In genomic region chr15:77115179-77115578, GRCh38 we compare ENCODE assay signal across 35 cellular contexts.
"Had no signal": no experiment of that assay in that cellular context is flagged by ENCODE, and none has a peak within 500 bp of the region (broad histone marks: within the 10 kb centered on the region; RNA-seq: fewer than 3 reads in every experiment).

No MANE protein-coding gene starts in this region.

- H3K4me3 ChIP-seq: ascending aorta, breast epithelium had no signal

- H3K36me3 Mint-ChIP-seq: activated CD8-positive, alpha-beta memory T cell treated with anti-CD3 and anti-CD28 coated beads, Interleukin-2, amount 10 ng/mL, durations not matched to agents 7 days and 5 days; activated naive CD4-positive, alpha-beta T cell treated with anti-CD3 and anti-CD28 coated beads, Interleukin-2, amount 10 ng/mL, durations not matched to agents 7 days and 5 days had no signal

- DNase-seq: activated CD4-positive, alpha-beta memory T cell treated with anti-CD3 and anti-CD28 coated beads, Interleukin-2, amount 10 ng/mL, durations not matched to agents 7 days and 5 days; activated CD4-positive, alpha-beta T cell treated with anti-CD3 and anti-CD28 coated beads for 1 hour; activated CD4-positive, alpha-beta T cell treated with anti-CD3 and anti-CD28 coated beads for 36 hours; activated CD4-positive, alpha-beta T cell treated with anti-CD3 and anti-CD28 coated beads for 48 hours; activated CD4-positive, alpha-beta T cell treated with anti-CD3 and anti-CD28 coated beads, Interleukin-2, amount 10 ng/mL, durations not matched to agents 7 days and 5 days; activated CD4-positive, alpha-beta T cell treated with anti-CD3 and anti-CD28 coated beads, Interleukin-2, amount 50 U/mL, for 48 hours; activated CD4-positive, CD25-positive, alpha-beta regulatory T cell; activated CD8-positive, alpha-beta memory T cell treated with anti-CD3 and anti-CD28 coated beads for 24 hours; activated CD8-positive, alpha-beta memory T cell treated with anti-CD3 and anti-CD28 coated beads, Interleukin-2, amount 10 ng/mL, durations not matched to agents 7 days and 5 days; activated CD8-positive, alpha-beta memory T cell treated with anti-CD3 and anti-CD28 coated beads, Interleukin-2, amount 50 U/mL, for 48 hours; activated CD8-positive, alpha-beta T cell treated with anti-CD3 and anti-CD28 coated beads, Interleukin-2, amount 10 ng/mL, durations not matched to agents 7 days and 5 days; activated effector memory CD4-positive, alpha-beta T cell treated with Interleukin-2 at 50 U/mL for 16 hours; activated gamma-delta T cell; activated naive CD4-positive, alpha-beta T cell treated with anti-CD3 and anti-CD28 coated beads, Interleukin-2, amount 10 ng/mL, durations not matched to agents 7 days and 5 days; activated naive CD4-positive, alpha-beta T cell treated with Interleukin-2 at 50 U/mL for 16 hours; activated T-cell treated with anti-CD3 and anti-CD28 coated beads, Interleukin-2, amount 50 U/mL, for 24 hours; activated T-cell treated with anti-CD3 and anti-CD28 coated beads, Interleukin-2, amount 50 U/mL, for 48 hours; amygdala; anterior cingulate cortex; brain microvascular endothelial cell; central memory CD4-positive, alpha-beta T cell; cerebellar nuclear complex; SW 1271; T-helper 1 cell; T-helper 2 cell; T-helper 9 cell had no signal

- H3K9me3 Mint-ChIP-seq: activated CD4-positive, alpha-beta memory T cell treated with anti-CD3 and anti-CD28 coated beads, Interleukin-2, amount 10 ng/mL, durations not matched to agents 7 days and 5 days; activated CD4-positive, alpha-beta T cell treated with anti-CD3 and anti-CD28 coated beads, Interleukin-2, amount 10 ng/mL, durations not matched to agents 7 days and 5 days; activated naive CD4-positive, alpha-beta T cell treated with anti-CD3 and anti-CD28 coated beads, Interleukin-2, amount 10 ng/mL, durations not matched to agents 7 days and 5 days; activated naive CD4-positive, alpha-beta T cell treated with anti-CD3 and anti-CD28 coated beads, Interleukin-2, amount 50 U/mL, for 24 hours; activated T-cell treated with anti-CD3 and anti-CD28 coated beads, Interleukin-2, amount 50 U/mL, for 24 hours; activated T-helper 2 cell treated with anti-CD3 and anti-CD28 coated beads, Interferon-gamma antibody, Interleukin-2, Interleukin-4, amounts not matched to agents 10 μg/mL and 5 μg/mL and 100 μg/mL, durations not matched to agents 14 hours and 24 hours and 36 hours; T-helper 1 cell treated with Interleukin-12 subunit alpha and Interleukin-12 subunit beta and Interleukin-4 antibody, amounts not matched to agents 30 μg/mL and 1 μg/mL, for 36 hours; T-helper 2 cell treated with Interferon-gamma antibody and Interleukin-4, amounts not matched to agents 5 μg/mL and 100 μg/mL, for 36 hours had no signal

- H3K27ac ChIP-seq: ascending aorta, brain microvascular endothelial cell, breast epithelium, VCaP had no signal

- H3K27me3 ChIP-seq: ascending aorta, brain microvascular endothelial cell, breast epithelium had no signal

- H3K9me3 ChIP-seq: ascending aorta, breast epithelium had no signal

- H3K4me3 Mint-ChIP-seq: activated CD4-positive, alpha-beta memory T cell treated with anti-CD3 and anti-CD28 coated beads, Interleukin-2, amount 10 ng/mL, durations not matched to agents 7 days and 5 days; activated CD4-positive, alpha-beta T cell treated with anti-CD3 and anti-CD28 coated beads for 36 hours; activated CD4-positive, alpha-beta T cell treated with anti-CD3 and anti-CD28 coated beads, Interleukin-2, amount 10 ng/mL, durations not matched to agents 7 days and 5 days; activated CD8-positive, alpha-beta memory T cell treated with anti-CD3 and anti-CD28 coated beads, Interleukin-2, amount 10 ng/mL, durations not matched to agents 7 days and 5 days; activated CD8-positive, alpha-beta T cell treated with anti-CD3 and anti-CD28 coated beads, Interleukin-2, amount 10 ng/mL, durations not matched to agents 7 days and 5 days; activated naive CD4-positive, alpha-beta T cell treated with anti-CD3 and anti-CD28 coated beads, Interleukin-2, amount 10 ng/mL, durations not matched to agents 7 days and 5 days; activated naive CD4-positive, alpha-beta T cell treated with anti-CD3 and anti-CD28 coated beads, Interleukin-2, amount 50 U/mL, for 24 hours; activated naive CD8-positive, alpha-beta T cell; activated T-cell treated with anti-CD3 and anti-CD28 coated beads, Interleukin-2, amount 50 U/mL, for 24 hours; T-helper 1 cell treated with Interleukin-12 subunit alpha and Interleukin-12 subunit beta and Interleukin-4 antibody, amounts not matched to agents 30 μg/mL and 1 μg/mL, for 36 hours; T-helper 2 cell treated with Interferon-gamma antibody and Interleukin-4, amounts not matched to agents 5 μg/mL and 100 μg/mL, for 36 hours had no signal

- H3K27ac Mint-ChIP-seq: activated CD4-positive, alpha-beta memory T cell treated with anti-CD3 and anti-CD28 coated beads, Interleukin-2, amount 10 ng/mL, durations not matched to agents 7 days and 5 days; activated CD4-positive, alpha-beta T cell treated with anti-CD3 and anti-CD28 coated beads for 36 hours; activated CD4-positive, alpha-beta T cell treated with anti-CD3 and anti-CD28 coated beads, Interleukin-2, amount 10 ng/mL, durations not matched to agents 7 days and 5 days; activated CD8-positive, alpha-beta memory T cell treated with anti-CD3 and anti-CD28 coated beads, Interleukin-2, amount 10 ng/mL, durations not matched to agents 7 days and 5 days; activated CD8-positive, alpha-beta T cell treated with anti-CD3 and anti-CD28 coated beads, Interleukin-2, amount 10 ng/mL, durations not matched to agents 7 days and 5 days; activated naive CD4-positive, alpha-beta T cell treated with anti-CD3 and anti-CD28 coated beads, Interleukin-2, amount 10 ng/mL, durations not matched to agents 7 days and 5 days; activated naive CD4-positive, alpha-beta T cell treated with anti-CD3 and anti-CD28 coated beads, Interleukin-2, amount 50 U/mL, for 24 hours; activated naive CD8-positive, alpha-beta T cell; activated T-cell treated with anti-CD3 and anti-CD28 coated beads, Interleukin-2, amount 50 U/mL, for 24 hours; activated T-helper 2 cell treated with anti-CD3 and anti-CD28 coated beads, Interferon-gamma antibody, Interleukin-2, Interleukin-4, amounts not matched to agents 10 μg/mL and 5 μg/mL and 100 μg/mL, durations not matched to agents 14 hours and 24 hours and 36 hours; T-helper 1 cell treated with Interleukin-12 subunit alpha and Interleukin-12 subunit beta and Interleukin-4 antibody, amounts not matched to agents 30 μg/mL and 1 μg/mL, for 36 hours; T-helper 2 cell treated with Interferon-gamma antibody and Interleukin-4, amounts not matched to agents 5 μg/mL and 100 μg/mL, for 36 hours had no signal

- H3K4me1 ChIP-seq: breast epithelium had no signal

- H3K4me1 Mint-ChIP-seq: activated CD4-positive, alpha-beta memory T cell treated with anti-CD3 and anti-CD28 coated beads, Interleukin-2, amount 10 ng/mL, durations not matched to agents 7 days and 5 days had no signal

- ATAC-seq: activated CD4-positive, alpha-beta T cell treated with anti-CD3 and anti-CD28 coated beads for 36 hours; activated CD4-positive, CD25-positive, alpha-beta regulatory T cell treated with anti-CD3 and anti-CD28 coated beads, Interleukin-2, amount 50 U/mL, for 24 hours; activated CD8-positive, alpha-beta memory T cell treated with anti-CD3 and anti-CD28 coated beads, Interleukin-2, amount 10 ng/mL, durations not matched to agents 7 days and 5 days; activated CD8-positive, alpha-beta T cell treated with anti-CD3 and anti-CD28 coated beads, Interleukin-2, amount 10 ng/mL, durations not matched to agents 7 days and 5 days had no signal

- H3K27me3 Mint-ChIP-seq: activated CD4-positive, alpha-beta T cell treated with anti-CD3 and anti-CD28 coated beads for 36 hours; activated CD4-positive, alpha-beta T cell treated with anti-CD3 and anti-CD28 coated beads, Interleukin-2, amount 10 ng/mL, durations not matched to agents 7 days and 5 days; activated CD8-positive, alpha-beta memory T cell treated with anti-CD3 and anti-CD28 coated beads, Interleukin-2, amount 10 ng/mL, durations not matched to agents 7 days and 5 days; activated naive CD4-positive, alpha-beta T cell treated with anti-CD3 and anti-CD28 coated beads, Interleukin-2, amount 10 ng/mL, durations not matched to agents 7 days and 5 days; activated naive CD4-positive, alpha-beta T cell treated with anti-CD3 and anti-CD28 coated beads, Interleukin-2, amount 50 U/mL, for 24 hours; activated naive CD8-positive, alpha-beta T cell; activated T-cell treated with anti-CD3 and anti-CD28 coated beads, Interleukin-2, amount 50 U/mL, for 24 hours had no signal
